In the genomic region with DNA sequence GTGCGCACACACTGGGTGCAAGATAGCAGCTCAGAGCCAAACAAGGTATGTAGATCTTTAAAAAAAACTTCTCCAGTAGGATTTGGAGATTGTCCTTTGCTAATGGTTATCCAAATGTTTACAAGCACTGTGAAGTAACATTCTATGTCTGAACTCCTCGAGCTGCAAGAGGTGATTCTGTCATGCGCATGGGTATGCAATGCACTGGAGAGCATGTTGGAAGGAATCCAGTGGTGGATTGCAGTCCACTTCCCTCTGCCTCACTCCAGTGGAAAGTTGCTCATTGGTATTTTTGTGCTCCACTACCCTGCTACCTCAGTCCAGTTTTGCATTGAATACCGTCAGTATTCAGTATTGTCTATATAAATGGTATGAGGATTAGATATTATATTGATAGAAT, we compare ENCODE assay signal across 8 cellular contexts.
"Had no signal": no experiment of that assay in that cellular context is flagged by ENCODE, and none has a peak within 500 bp of the region (broad histone marks: within the 10 kb centered on the region; RNA-seq: fewer than 3 reads in every experiment).

No MANE protein-coding gene starts in this region.

- H3K4me3 ChIP-seq: GM23248, HAP-1 had no signal

- H3K9me3 ChIP-seq: HAP-1 had no signal

- H3K36me3 ChIP-seq: HAP-1 had no signal

- ATAC-seq: HCT116, HepG2 had no signal

- H3K27ac ChIP-seq: GM23248 had no signal

- H3K4me1 ChIP-seq: HAP-1 had no signal

- DNase-seq: GM23248, GOT3, H7, HFFc6, KBM-7 had no signal

- FAIRE-seq: HepG2 had no signal
